ENCODE assay signal across 1 cellular context in genomic region chr19:58578430-58578925, GRCh38.
TF ChIP-seq lines count a peak whose summit lies in the region.

No MANE protein-coding gene starts in this region.

TF ChIP-seq in H1, 55 proteins besides CTCF, POLR2A, EP300 and RAD21:
- TF ChIP-seq SIRT6 (IDR thresholded peaks at IDR 0.05; ENCODE audit: low read length): no peak
